Comparison of ENCODE assay signal across 17 cellular contexts in the genomic region with DNA sequence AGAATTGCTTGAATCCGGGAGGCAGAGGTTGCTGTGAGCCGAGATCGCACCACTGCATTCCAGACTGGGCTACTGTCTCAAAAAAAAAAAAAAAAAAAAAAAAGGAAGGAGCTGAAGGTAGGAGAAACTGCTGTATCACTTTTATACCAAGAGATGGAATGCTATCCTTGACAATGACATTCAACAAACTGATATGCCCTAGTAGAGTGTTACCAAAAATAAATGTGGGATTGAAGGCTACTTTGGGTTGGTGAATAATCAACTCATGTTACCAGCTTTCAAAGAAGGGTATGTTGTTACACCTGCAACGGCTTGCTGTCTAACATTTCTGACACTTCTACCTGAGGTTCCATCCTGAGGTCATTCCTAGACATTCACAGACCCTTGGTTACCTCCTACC.
DNase-seq lines count a peak whose midpoint lies in the region; ATAC-seq and TF ChIP-seq lines count a peak whose summit lies in the region.
"Had no signal": no experiment of that assay in that cellular context is flagged by ENCODE, and none has a peak within 500 bp of the region (broad histone marks: within the 10 kb centered on the region; RNA-seq: fewer than 3 reads in every experiment).

No MANE protein-coding gene starts in this region.

- H4K20me1 ChIP-seq in OCI-LY3 (ENCODE audit: insufficient read depth, low read length): no peaks in the 10 kb centered on the region
- H4K20me1 ChIP-seq: BLaER1 had no signal

- no peaks in the 10 kb centered on the region for H3K9me3 ChIP-seq in left ventricle myocardium inferior (replicated peaks)
- 0 out of 2 replicates have a peak, but pooled peaks cover 3% of the 10 kb centered on the region for H3K9me3 ChIP-seq in OCI-LY3 (ENCODE audit: insufficient read depth, low read length)
- H3K9me3 ChIP-seq: BLaER1 had no signal

- H3K27ac ChIP-seq in left ventricle myocardium inferior (replicated peaks) (no peak overlapping the region), OCI-LY3 (ENCODE audit: low read length) (peak overlapping the region; percentile 95)
- H3K27ac ChIP-seq: BLaER1 had no signal

- no peak for DNase-seq in Right ventricle myocardium superior
- DNase-seq in left ventricle myocardium inferior: no peak
- DNase-seq in left ventricle myocardium superior: no peak
- DNase-seq in stimulated activated CD4-positive, alpha-beta T cell treated with anti-CD3 and anti-CD28 coated beads, Interleukin-15, amount 100 ng/mL, for 24 hours: no peak
- DNase-seq: 8988T; Calu3; CD4-positive, alpha-beta memory T cell; DMS79 treated with DMSO at 0.1 percent for 48 hours; GF-D8; GOT3; H7; HFFc6 had no signal

- intact Hi-C loops in Right ventricle myocardium superior (cut with DNase I): no loop called here
- intact Hi-C loops in left ventricle myocardium inferior (cut with micrococcal nuclease): no loop called here
- intact Hi-C loops in left ventricle myocardium superior (cut with micrococcal nuclease): no loop called here

- H3K79me2 ChIP-seq in OCI-LY3 (ENCODE audit: low read length): peaks cover 10% of the 10 kb centered on the region

- no peak for TF ChIP-seq CTCF in left ventricle myocardium inferior (IDR thresholded peaks at IDR 0.05; ENCODE audit: borderline replicate concordance)
- TF ChIP-seq CTCF in OCI-LY3 (IDR thresholded peaks at IDR 0.05; ENCODE audit: low read depth, low read length): no peak

- H2AFZ ChIP-seq in OCI-LY3 (ENCODE audit: low read depth, low read length): no peak overlapping the region

- peak overlapping the region; percentile 69 for H3K4me2 ChIP-seq in OCI-LY3 (ENCODE audit: low read length)
- H3K4me2 ChIP-seq: BLaER1 had no signal

- ATAC-seq in Right ventricle myocardium superior (ENCODE audit: poor library complexity) (peak; percentile 71), left ventricle myocardium superior (peak; percentile 76), HG03095 (IDR thresholded peaks at IDR 0.05; ENCODE audit: unreplicated experiment) (no peak), HG03565 (IDR thresholded peaks at IDR 0.05; ENCODE audit: unreplicated experiment) (no peak)
- ATAC-seq: HCT116 had no signal

- H3K27me3 ChIP-seq in left ventricle myocardium inferior (ENCODE audit: low read depth): no peaks in the 10 kb centered on the region
- no peaks in the 10 kb centered on the region for H3K27me3 ChIP-seq in OCI-LY3 (ENCODE audit: low read depth, low read length)
- H3K27me3 ChIP-seq: BLaER1 had no signal

- H3K4me1 ChIP-seq in left ventricle myocardium inferior (peaks cover 10% of the 10 kb centered on the region), OCI-LY3 (ENCODE audit: low read length) (peaks cover 61% of the 10 kb centered on the region)
- H3K4me1 ChIP-seq: BLaER1 had no signal

- H3K36me3 ChIP-seq in left ventricle myocardium inferior (no peaks in the 10 kb centered on the region), OCI-LY3 (replicated peaks; ENCODE audit: low read depth, low read length) (peaks cover 11% of the 10 kb centered on the region)
- H3K36me3 ChIP-seq: BLaER1 had no signal

- no peak overlapping the region for H3K4me3 ChIP-seq in left ventricle myocardium inferior
- H3K4me3 ChIP-seq in OCI-LY3 (ENCODE audit: low read length): no peak overlapping the region
- H3K4me3 ChIP-seq: BLaER1 had no signal

- H3K9ac ChIP-seq in OCI-LY3 (ENCODE audit: low read length): peak overlapping the region; percentile 69
- H3K9ac ChIP-seq: BLaER1 had no signal

Comparison
In these comparisons a context has a peak if more than half of its experiments do, and no peak if none do; other contexts are left out.
1. ATAC-seq: peak in Right ventricle myocardium superior (single experiment) and left ventricle myocardium superior (single experiment); none in HG03095 (single experiment) and HG03565 (single experiment).